Comparison of ENCODE assay signal across 2 cellular contexts in genomic region chr5:149796025-149796424, GRCh38.
TF ChIP-seq lines count a peak whose summit lies in the region.

No MANE protein-coding gene starts in this region.

TF ChIP-seq in A549, 52 proteins besides CTCF, POLR2A, EP300 and RAD21:
- TF ChIP-seq NFE2L2 (conservative IDR thresholded peaks at IDR 0.05; ENCODE audit: low read length) (no peak), HOXB5 (CRISPR knock-in tag; IDR thresholded peaks at IDR 0.05) (no peak), CBX8 (IDR thresholded peaks at IDR 0.05) (no peak), CHD2 (IDR thresholded peaks at IDR 0.05; ENCODE audit: low read length, partially characterized antibody) (no peak), FOSB (CRISPR knock-in tag; IDR thresholded peaks at IDR 0.05) (no peak), JUN (IDR thresholded peaks at IDR 0.05) (no peak), RARB (CRISPR knock-in tag; IDR thresholded peaks at IDR 0.05) (no peak), BHLHE40 (IDR thresholded peaks at IDR 0.05; ENCODE audit: low read depth, low read length) (no peak), ATOH8 (CRISPR knock-in tag; IDR thresholded peaks at IDR 0.05; ENCODE audit: low read depth) (no peak), PHF8 (IDR thresholded peaks at IDR 0.05; ENCODE audit: borderline replicate concordance, low read depth) (no peak), HMGXB4 (CRISPR knock-in tag; IDR thresholded peaks at IDR 0.05; ENCODE audit: borderline replicate concordance) (no peak), MAZ (IDR thresholded peaks at IDR 0.05; ENCODE audit: borderline replicate concordance, low read depth, low read length) (no peak), TFCP2L1 (CRISPR knock-in tag; IDR thresholded peaks at IDR 0.05) (no peak), ZSCAN20 (CRISPR knock-in tag; IDR thresholded peaks at IDR 0.05) (no peak)
- TF ChIP-seq, protein P1, sequence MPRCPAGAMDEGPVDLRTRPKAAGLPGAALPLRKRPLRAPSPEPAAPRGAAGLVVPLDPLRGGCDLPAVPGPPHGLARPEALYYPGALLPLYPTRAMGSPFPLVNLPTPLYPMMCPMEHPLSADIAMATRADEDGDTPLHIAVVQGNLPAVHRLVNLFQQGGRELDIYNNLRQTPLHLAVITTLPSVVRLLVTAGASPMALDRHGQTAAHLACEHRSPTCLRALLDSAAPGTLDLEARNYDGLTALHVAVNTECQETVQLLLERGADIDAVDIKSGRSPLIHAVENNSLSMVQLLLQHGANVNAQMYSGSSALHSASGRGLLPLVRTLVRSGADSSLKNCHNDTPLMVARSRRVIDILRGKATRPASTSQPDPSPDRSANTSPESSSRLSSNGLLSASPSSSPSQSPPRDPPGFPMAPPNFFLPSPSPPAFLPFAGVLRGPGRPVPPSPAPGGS (IDR thresholded peaks at IDR 0.05) = no peak

TF ChIP-seq in IMR-90, 13 proteins besides CTCF, POLR2A, EP300 and RAD21 (continued from another document):
- TF ChIP-seq, protein P2, sequence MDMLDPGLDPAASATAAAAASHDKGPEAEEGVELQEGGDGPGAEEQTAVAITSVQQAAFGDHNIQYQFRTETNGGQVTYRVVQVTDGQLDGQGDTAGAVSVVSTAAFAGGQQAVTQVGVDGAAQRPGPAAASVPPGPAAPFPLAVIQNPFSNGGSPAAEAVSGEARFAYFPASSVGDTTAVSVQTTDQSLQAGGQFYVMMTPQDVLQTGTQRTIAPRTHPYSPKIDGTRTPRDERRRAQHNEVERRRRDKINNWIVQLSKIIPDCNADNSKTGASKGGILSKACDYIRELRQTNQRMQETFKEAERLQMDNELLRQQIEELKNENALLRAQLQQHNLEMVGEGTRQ (IDR thresholded peaks at IDR 0.05; ENCODE audit: low read depth, low read length) = no peak
- TF ChIP-seq RFX5 (IDR thresholded peaks at IDR 0.05; ENCODE audit: low read depth, low read length) = no peak
- no peak for TF ChIP-seq MAFK (IDR thresholded peaks at IDR 0.05; ENCODE audit: low read depth, low read length)
- no peak for TF ChIP-seq CHD1 (IDR thresholded peaks at IDR 0.05; ENCODE audit: low read depth, low read length)
- no peak for TF ChIP-seq ELK1 (IDR thresholded peaks at IDR 0.05; ENCODE audit: borderline replicate concordance, low read depth, low read length)
- TF ChIP-seq CEBPB (IDR thresholded peaks at IDR 0.05; ENCODE audit: low read depth, low read length) = no peak
- TF ChIP-seq NFE2L2 (IDR thresholded peaks at IDR 0.05; ENCODE audit: low read depth, low read length) = no peak
